Comparison of ENCODE assay signal across 10 cellular contexts in genomic region chr10:118730699-118731456, GRCh38. TPM values are rescaled to one million over a fixed set of nuclear protein-coding genes. Genes with fewer than 3 reads are reported as not detected.
DNase-seq lines count a peak whose midpoint lies in the region; ATAC-seq and TF ChIP-seq lines count a peak whose summit lies in the region.
"Had no signal": no experiment of that assay in that cellular context is flagged by ENCODE, and none has a peak within 500 bp of the region (broad histone marks: within the 10 kb centered on the region; RNA-seq: fewer than 3 reads in every experiment).

No MANE protein-coding gene starts in this region.

- H3K79me2 ChIP-seq in mammary epithelial cell (ENCODE audit: insufficient read depth, low read length): peaks cover 94% of the 10 kb centered on the region

- intact Hi-C loops in mammary epithelial cell (cut with micrococcal nuclease) (no loop called here), thyroid gland (cut with DNase I) (no loop called here), aorta (cut with DNase I) (no loop called here)

- H3K9me3 ChIP-seq in mammary epithelial cell (replicated peaks; ENCODE audit: insufficient read depth, low read length): no peaks in the 10 kb centered on the region
- H3K9me3 ChIP-seq in lung (ENCODE audit: control insufficient read depth in 2 of 2, insufficient read depth in 1 of 2, low read length in 1 of 2): no peaks in the 10 kb centered on the region
- no peaks in the 10 kb centered on the region for H3K9me3 ChIP-seq in thyroid gland
- no peaks in the 10 kb centered on the region for H3K9me3 ChIP-seq in aorta (ENCODE audit: control insufficient read depth, low read length)

- CTCF ChIA-PET in activated naive CD4-positive, alpha-beta T cell treated with anti-CD3 and anti-CD28 coated beads, Interleukin-2, amount 10 ng/mL, durations not matched to agents 7 days and 5 days (lab: Charles Lee): interaction anchor here (1.4 to 2.2 kb wide), 2 partner anchors 10 to 24 kb away, joined by 5 to 7 read pairs; partner anchors contain the start of gene CACUL1
- CTCF ChIA-PET in mammary epithelial cell (lab: Charles Lee; ENCODE audit: low non-redundant PET): no interaction called here

- ATAC-seq in lung (ENCODE audit: insufficient read depth, low FRiP score): peak; percentile 27
- no peak for ATAC-seq in aorta (ENCODE audit: low FRiP score)
- no peak for ATAC-seq in HG02610 (IDR thresholded peaks at IDR 0.05; ENCODE audit: unreplicated experiment)

- H3K27me3 ChIP-seq in mammary epithelial cell (ENCODE audit: insufficient read depth, low read length) (no peaks in the 10 kb centered on the region), lung (ENCODE audit: control insufficient read depth, insufficient read depth) (no peaks in the 10 kb centered on the region), thyroid gland (no peaks in the 10 kb centered on the region), aorta (ENCODE audit: control insufficient read depth in 1 of 2, insufficient read depth in 2 of 2, low read length in 1 of 2) (no peaks in the 10 kb centered on the region)

- WGBS in mammary epithelial cell (ENCODE audit: low coverage, missing lambda C conversion rate): 32% methylated on average over 7 of the region's 7 CpGs
- WGBS in lung, 2 donors: 43 to 47% methylated on average over 7 of the region's 7 CpGs
- WGBS in thyroid gland, 2 donors: 27 to 35% methylated on average over 7 of the region's 7 CpGs
- WGBS in aorta, 2 donors: 71 to 72% methylated on average over 7 of the region's 7 CpGs

- H3K9ac ChIP-seq in mammary epithelial cell (ENCODE audit: insufficient read depth, low read length): no peak overlapping the region

- no peak for TF ChIP-seq POLR2A in thyroid gland (IDR thresholded peaks at IDR 0.05)

- no peaks in the 10 kb centered on the region for H3K9me3 Mint-ChIP-seq in activated naive CD4-positive, alpha-beta T cell treated with anti-CD3 and anti-CD28 coated beads, Interleukin-2, amount 10 ng/mL, durations not matched to agents 7 days and 5 days

- H3K27ac ChIP-seq in mammary epithelial cell (ENCODE audit: insufficient read depth, low read depth, low read length) (no peak overlapping the region), lung (ENCODE audit: low read depth in 1 of 2, low read length in 1 of 2) (peak overlapping the region in 1 of 2 donors; percentile 67), thyroid gland (peak overlapping the region; percentile 4 to 44 (median 31)), aorta (ENCODE audit: low read depth in 1 of 2, low read length in 2 of 2) (no peak overlapping the region)

- peak overlapping the region; percentile 6 for H2AFZ ChIP-seq in mammary epithelial cell (ENCODE audit: low read depth, low read length)

- H3K4me1 ChIP-seq in mammary epithelial cell (ENCODE audit: insufficient read depth, low read length): peaks cover 30% of the 10 kb centered on the region
- H3K4me1 ChIP-seq in lung (ENCODE audit: control insufficient read depth in 2 of 2, insufficient read depth in 2 of 2, low read length in 2 of 2): peaks cover 0 to 29% of the 10 kb centered on the region in 2 donors
- H3K4me1 ChIP-seq in thyroid gland: peaks cover 12 to 32% of the 10 kb centered on the region in 2 donors
- H3K4me1 ChIP-seq in aorta (ENCODE audit: control insufficient read depth in 1 of 2, insufficient read depth in 2 of 2, low read length in 2 of 2): peaks cover 0 to 4% of the 10 kb centered on the region in 2 donors

- no TSS peak for BruUV-seq in mammary epithelial cell (replicated peaks; lab: Mats Ljungman, UMichigan)

- H3K36me3 ChIP-seq in mammary epithelial cell (ENCODE audit: insufficient read depth, low read length) (peaks cover under 1% of the 10 kb centered on the region), lung (ENCODE audit: control insufficient read depth in 2 of 2, insufficient read depth in 2 of 2, low read length in 2 of 2) (peaks cover 2% of the 10 kb centered on the region in 2 donors), thyroid gland (no peaks in the 10 kb centered on the region), aorta (ENCODE audit: control insufficient read depth in 1 of 2, insufficient read depth in 2 of 2, low read length in 1 of 2) (no peaks in the 10 kb centered on the region)

- in situ Hi-C loops in mammary epithelial cell (cut with MboI; ENCODE audit: low sequenced_read_pairs in 2 of 2): no loop called here

- H3K4me2 ChIP-seq in mammary epithelial cell (ENCODE audit: insufficient read depth, low read depth, low read length): peak overlapping the region; percentile 34

- peak overlapping the region; percentile 20 for H3K27ac Mint-ChIP-seq in activated naive CD4-positive, alpha-beta T cell treated with anti-CD3 and anti-CD28 coated beads, Interleukin-2, amount 10 ng/mL, durations not matched to agents 7 days and 5 days

- dilution Hi-C loops in mammary epithelial cell (cut with HindIII; ENCODE audit: low sequenced_read_pairs): no loop called here

- no peak for TF ChIP-seq CTCF in mammary epithelial cell (conservative IDR thresholded peaks at IDR 0.05 in 1 of 2, IDR thresholded peaks at IDR 0.05 in 1 of 2; ENCODE audit: extremely low read depth in 1 of 2, insufficient read depth in 1 of 2, low read depth in 1 of 2, low read length in 2 of 2)
- TF ChIP-seq CTCF in lung (IDR thresholded peaks at IDR 0.05; ENCODE audit: control extremely low read depth, extremely low read depth): no peak
- TF ChIP-seq CTCF in thyroid gland (IDR thresholded peaks at IDR 0.05): no peak

- H3K4me3 Mint-ChIP-seq in activated naive CD4-positive, alpha-beta T cell treated with anti-CD3 and anti-CD28 coated beads, Interleukin-2, amount 10 ng/mL, durations not matched to agents 7 days and 5 days: no peak overlapping the region

- H3K4me3 ChIP-seq in mammary epithelial cell (replicated peaks in 1 of 3; ENCODE audit: insufficient read depth in 1 of 3, low read depth in 2 of 3, low read length in 3 of 3) (no peak overlapping the region), lung (no peak overlapping the region), thyroid gland (replicated peaks in 1 of 3) (no peak overlapping the region), aorta (ENCODE audit: low read length in 2 of 2) (no peak overlapping the region)

- H3K36me3 Mint-ChIP-seq in activated naive CD4-positive, alpha-beta T cell treated with anti-CD3 and anti-CD28 coated beads, Interleukin-2, amount 10 ng/mL, durations not matched to agents 7 days and 5 days: peaks cover 2% of the 10 kb centered on the region

- peaks cover 3% of the 10 kb centered on the region for H4K20me1 ChIP-seq in mammary epithelial cell (ENCODE audit: insufficient read depth, low read length)

- DNase-seq in activated naive CD4-positive, alpha-beta T cell treated with anti-CD3 and anti-CD28 coated beads, Interleukin-2, amount 10 ng/mL, durations not matched to agents 7 days and 5 days: no peak
- DNase-seq in activated naive CD4-positive, alpha-beta T cell treated with Interleukin-2 at 50 U/mL for 16 hours: no peak
- DNase-seq in mammary epithelial cell (peak; percentile 63), lung (ENCODE audit: low spot score) (no peak), thyroid gland (peak; percentile 14 to 32), aorta (no peak), Kasumi-1 (lab: John Stamatoyannopoulos, UW) (no peak)
- DNase-seq: islet precursor cell, NCI-H510A had no signal

- peaks cover 58% of the 10 kb centered on the region for H3K4me1 Mint-ChIP-seq in activated naive CD4-positive, alpha-beta T cell treated with anti-CD3 and anti-CD28 coated beads, Interleukin-2, amount 10 ng/mL, durations not matched to agents 7 days and 5 days

- no peaks in the 10 kb centered on the region for H3K27me3 Mint-ChIP-seq in activated naive CD4-positive, alpha-beta T cell treated with anti-CD3 and anti-CD28 coated beads, Interleukin-2, amount 10 ng/mL, durations not matched to agents 7 days and 5 days

RNA-seq across cellular contexts. Expression of gene CACUL1, which starts 23.9 kb away (rescaled TPM):
- total RNA-seq in mammary epithelial cell (10 to 100 TPM; 49.8 to 59.2 TPM), lung (10 to 100 TPM; 38.1 to 66.3 TPM), thyroid gland (10 to 100 TPM; 23.0 to 36.8 (median 31.5) TPM), aorta (10 to 100 TPM; 39.2 to 48.7 TPM)
- polyA plus RNA-seq in mammary epithelial cell (11.3 TPM), lung (1 to 10 TPM; 7.9 to 8.0 TPM), aorta (1 to 10 TPM; 5.3 to 8.5 TPM)
- polyA minus RNA-seq in mammary epithelial cell: 28.3 TPM

Comparison
In these comparisons a context has a peak if more than half of its experiments do, and no peak if none do; other contexts are left out.
1. DNase-seq: peak in mammary epithelial cell (single experiment) and thyroid gland (2 of 2); none in activated naive CD4-positive, alpha-beta T cell treated with anti-CD3 and anti-CD28 coated beads, Interleukin-2, amount 10 ng/mL, durations not matched to agents 7 days and 5 days (single experiment), activated naive CD4-positive, alpha-beta T cell treated with Interleukin-2 at 50 U/mL for 16 hours (single experiment), lung (single experiment), aorta (0 of 2) and Kasumi-1 (0 of 2).
2. H3K27ac ChIP-seq: peak in thyroid gland (3 of 3); none in mammary epithelial cell (single experiment) and aorta (0 of 2).